ENCODE assay signal across 1 cellular context in the genomic region with DNA sequence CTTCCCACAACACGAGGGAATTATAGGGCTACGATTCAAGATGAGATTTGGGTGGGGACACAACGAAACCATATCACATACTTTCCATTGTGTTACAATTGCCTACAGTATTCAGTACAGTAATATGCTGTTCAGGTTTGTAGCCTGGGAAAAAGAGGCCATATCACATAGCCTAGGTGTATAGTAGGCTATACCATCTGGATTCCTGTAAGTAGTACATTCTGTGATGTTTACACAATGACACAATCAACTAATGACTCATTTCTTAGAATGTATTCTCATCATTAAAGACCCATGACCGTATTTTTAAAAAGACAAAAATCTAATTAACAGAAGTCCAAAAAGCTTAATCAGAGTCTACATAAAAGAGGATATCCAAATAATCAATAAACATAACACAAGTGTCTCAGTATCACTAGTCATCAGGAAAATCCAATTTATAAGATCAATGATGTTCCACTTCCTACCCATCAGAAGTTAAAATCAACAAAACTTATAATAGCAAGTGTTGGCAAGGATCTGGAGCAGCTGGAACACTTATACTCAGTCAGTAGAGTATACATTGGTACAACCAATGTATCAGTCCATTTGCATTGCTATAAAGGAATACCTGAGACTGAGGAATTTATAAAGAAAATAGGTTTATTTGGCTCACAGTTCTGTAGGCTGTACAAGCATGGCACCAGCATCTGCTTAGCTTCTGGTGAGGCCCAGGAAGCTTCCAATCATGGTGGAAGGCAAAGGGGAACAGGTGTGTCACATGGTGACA.
A peak's percentile ranks its signal among the peaks of the same experiment; 100 is the strongest.
TF ChIP-seq lines count a peak whose summit lies in the region.

No MANE protein-coding gene starts in this region.

TF ChIP-seq in HEK293, 187 proteins besides CTCF, POLR2A, EP300 and RAD21 (continued from another document):
- TF ChIP-seq PRDM10 (tag by site-specific recombination; IDR thresholded peaks at IDR 0.05): peak; percentile 59
